9 cellular contexts compared by ENCODE assay signal in genomic region chr6:157762636-157763035, GRCh38.
DNase-seq lines count a peak whose midpoint lies in the region; ATAC-seq and TF ChIP-seq lines count a peak whose summit lies in the region.
"Had no signal": no experiment of that assay in that cellular context is flagged by ENCODE, and none has a peak within 500 bp of the region (broad histone marks: within the 10 kb centered on the region; RNA-seq: fewer than 3 reads in every experiment).

No MANE protein-coding gene starts in this region.

- peaks cover 84% of the 10 kb centered on the region for H3K4me1 Mint-ChIP-seq in activated naive CD4-positive, alpha-beta T cell treated with anti-CD3 and anti-CD28 coated beads, Interleukin-2, amount 10 ng/mL, durations not matched to agents 7 days and 5 days
- peaks cover 54% of the 10 kb centered on the region for H3K4me1 Mint-ChIP-seq in T-helper 17 cell

- no peaks in the 10 kb centered on the region for H3K36me3 Mint-ChIP-seq in activated naive CD4-positive, alpha-beta T cell treated with anti-CD3 and anti-CD28 coated beads, Interleukin-2, amount 10 ng/mL, durations not matched to agents 7 days and 5 days
- no peaks in the 10 kb centered on the region for H3K36me3 Mint-ChIP-seq in T-helper 17 cell (ENCODE audit: low read depth)

- H3K4me1 ChIP-seq in tibial artery: peaks cover 4 to 66% (median 44%) of the 10 kb centered on the region in 4 donors

- no peaks in the 10 kb centered on the region for H3K9me3 ChIP-seq in T-helper 17 cell (ENCODE audit: control insufficient read depth, low read length, poor library complexity, severe bottlenecking)
- H3K9me3 ChIP-seq in tibial artery: no peaks in the 10 kb centered on the region

- ATAC-seq in T-helper 17 cell: no peak

- intact Hi-C loops in tibial artery (cut with DNase I; ENCODE audit: low total_unique reads): no loop called here

- H3K27ac Mint-ChIP-seq in activated naive CD4-positive, alpha-beta T cell treated with anti-CD3 and anti-CD28 coated beads, Interleukin-2, amount 10 ng/mL, durations not matched to agents 7 days and 5 days: peak overlapping the region; percentile 96
- peak overlapping the region; percentile 99 for H3K27ac Mint-ChIP-seq in T-helper 17 cell

- H3K27me3 Mint-ChIP-seq in activated naive CD4-positive, alpha-beta T cell treated with anti-CD3 and anti-CD28 coated beads, Interleukin-2, amount 10 ng/mL, durations not matched to agents 7 days and 5 days: peaks cover 50% of the 10 kb centered on the region
- no peaks in the 10 kb centered on the region for H3K27me3 Mint-ChIP-seq in T-helper 17 cell

- no peaks in the 10 kb centered on the region for H3K9me3 Mint-ChIP-seq in activated naive CD4-positive, alpha-beta T cell treated with anti-CD3 and anti-CD28 coated beads, Interleukin-2, amount 10 ng/mL, durations not matched to agents 7 days and 5 days

- no peak for DNase-seq in activated naive CD4-positive, alpha-beta T cell treated with anti-CD3 and anti-CD28 coated beads, Interleukin-2, amount 10 ng/mL, durations not matched to agents 7 days and 5 days
- DNase-seq in activated naive CD4-positive, alpha-beta T cell treated with anti-CD3 and anti-CD28 coated beads, Interleukin-2, amount 50 U/mL, for 16 hours: no peak
- DNase-seq in T-helper 17 cell: no peak
- DNase-seq in fibroblast of mammary gland (ENCODE audit: low read depth): peak; percentile 47
- DNase-seq in tibial artery: no peak
- no peak for DNase-seq in cerebellar cortex (ENCODE audit: low spot score)
- no peak for DNase-seq in GF-D8 (lab: John Stamatoyannopoulos, UW)
- no peak for DNase-seq in stimulated activated CD4-positive, alpha-beta T cell treated with anti-CD3 and anti-CD28 coated beads, Interleukin-4, amount 100 ng/mL, for 24 hours
- DNase-seq: GOT3 had no signal

- no peak overlapping the region for H3K4me3 ChIP-seq in fibroblast of mammary gland (ENCODE audit: control insufficient read depth, low read depth, low read length)
- H3K4me3 ChIP-seq in tibial artery: no peak overlapping the region

- no peaks in the 10 kb centered on the region for H3K36me3 ChIP-seq in tibial artery

- H3K27me3 ChIP-seq in tibial artery: no peaks in the 10 kb centered on the region

- H3K27ac ChIP-seq in tibial artery: peak overlapping the region; percentile 66 to 74

- H3K4me3 Mint-ChIP-seq in activated naive CD4-positive, alpha-beta T cell treated with anti-CD3 and anti-CD28 coated beads, Interleukin-2, amount 10 ng/mL, durations not matched to agents 7 days and 5 days: no peak overlapping the region
- H3K4me3 Mint-ChIP-seq in T-helper 17 cell: peak overlapping the region; percentile 43

- CTCF ChIA-PET in activated naive CD4-positive, alpha-beta T cell treated with anti-CD3 and anti-CD28 coated beads, Interleukin-2, amount 10 ng/mL, durations not matched to agents 7 days and 5 days (lab: Charles Lee): interaction anchor here (0.7 to 4.0 kb wide), 8 partner anchors 25 to 310 kb away, joined by 3 to 31 read pairs (median 3); no protein-coding TSS in a partner anchor

- peak; percentile 22 for TF ChIP-seq CTCF in fibroblast of mammary gland (conservative IDR thresholded peaks at IDR 0.05; ENCODE audit: control insufficient read depth, insufficient read depth, low read depth, low read length)
- TF ChIP-seq CTCF in tibial artery (IDR thresholded peaks at IDR 0.05): no peak
